In genomic region chr2:183124222-183124956, GRCh38 we compare ENCODE assay signal across 8 cellular contexts.
A peak's percentile ranks its signal among the peaks of the same experiment; 100 is the strongest.
DNase-seq lines count a peak whose midpoint lies in the region; ATAC-seq and FAIRE-seq lines count a peak whose summit lies in the region.

NUP35 (plus strand) TSS chr2:183124443; CDS start chr2:183124458, 15 bp downstream.

- FAIRE-seq in GM19239 (lab: Jason Lieb, UNC): peak; percentile 99
- peak; percentile 80 for FAIRE-seq in colon (lab: Jason Lieb, UNC)

- DNase-seq in Ammon's horn (ENCODE audit: low spot score) (peak; percentile 91), GM19239 (ENCODE audit: insufficient read length, low spot score) (peak; percentile 40), NCI-H524 treated with DMSO at 0.1 percent for 48 hours (lab: John Stamatoyannopoulos, UW) (peak; percentile 84), kidney tubule cell (ENCODE audit: low spot score) (peak; percentile 93)
- DNase-seq in activated CD4-positive, alpha-beta T cell treated with anti-CD3 and anti-CD28 coated beads for 4 hours: peak; percentile 82 to 88
- peak; percentile 65 to 75 (median 72) for DNase-seq in stimulated activated CD4-positive, alpha-beta T cell treated with anti-CD3 and anti-CD28 coated beads, Interleukin-1b, Interleukin-23, amount 100 ng/mL, for 24 hours (ENCODE audit: low read depth in 4 of 4, low spot score in 1 of 4)

- ATAC-seq in HG03457 (IDR thresholded peaks at IDR 0.05; ENCODE audit: unreplicated experiment): peak; percentile 75

Comparison
In these comparisons a context has a peak if more than half of its experiments do, and no peak if none do; other contexts are left out.
1. Peak in every context shown above with its lines: DNase-seq and ATAC-seq.
2. DNase-seq: peak in every context shown above with its lines; median percentile 93 in kidney tubule cell; 91 in Ammon's horn; 85 in activated CD4-positive, alpha-beta T cell treated with anti-CD3 and anti-CD28 coated beads for 4 hours; 84 in NCI-H524 treated with DMSO at 0.1 percent for 48 hours; 72 in stimulated activated CD4-positive, alpha-beta T cell treated with anti-CD3 and anti-CD28 coated beads, Interleukin-1b, Interleukin-23, amount 100 ng/mL, for 24 hours; 40 in GM19239.